Comparison of ENCODE assay signal across 9 cellular contexts in the genomic region with DNA sequence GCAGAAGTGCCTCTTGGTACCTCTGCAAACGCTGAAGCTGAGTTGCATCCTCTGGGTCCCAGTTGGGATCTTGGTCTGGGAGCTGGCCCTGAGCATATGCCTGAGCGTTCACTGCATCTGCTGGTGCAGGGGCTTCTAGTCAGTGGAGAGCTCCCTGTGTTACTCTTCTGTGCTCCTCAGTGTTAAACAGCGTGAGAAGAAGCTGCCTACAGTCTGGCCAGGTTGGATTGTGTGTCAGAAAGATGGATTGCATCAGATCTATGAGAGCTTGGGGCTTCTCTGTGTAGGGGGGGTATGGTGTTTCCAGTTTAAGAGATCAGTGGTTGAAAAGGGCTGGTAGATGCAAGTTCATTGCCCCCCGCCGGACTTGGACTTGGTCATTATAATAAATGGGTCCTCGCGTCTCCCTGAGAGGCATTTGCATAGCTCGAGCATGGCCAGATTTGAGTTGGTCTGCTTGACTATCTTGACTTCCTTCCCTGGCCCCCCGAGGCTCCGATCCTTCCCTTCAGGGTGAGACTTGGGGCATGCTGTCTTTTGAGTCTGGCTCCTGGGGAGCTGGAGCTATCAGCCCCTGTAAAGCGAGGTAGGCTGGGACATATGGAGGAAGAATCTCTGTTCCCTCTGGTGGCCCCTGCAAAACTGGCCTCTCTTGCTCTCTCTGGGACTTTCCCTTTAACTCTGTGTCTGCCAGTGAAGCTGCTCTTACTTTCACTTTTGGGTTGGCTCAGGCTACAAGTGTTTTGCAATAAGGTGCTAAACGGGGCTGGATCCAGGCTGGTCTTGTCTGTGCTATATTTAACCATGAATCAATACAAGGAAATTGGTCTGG. TPM values are rescaled to one million over a fixed set of nuclear protein-coding genes. Genes with fewer than 3 reads are reported as not detected.
DNase-seq lines count a peak whose midpoint lies in the region; ATAC-seq and TF ChIP-seq lines count a peak whose summit lies in the region.
"Had no signal": no experiment of that assay in that cellular context is flagged by ENCODE, and none has a peak within 500 bp of the region (broad histone marks: within the 10 kb centered on the region; RNA-seq: fewer than 3 reads in every experiment).

No MANE protein-coding gene starts in this region.

- H3K9me3 Mint-ChIP-seq in memory B cell, result no peaks in the 10 kb centered on the region

- H3K27me3 ChIP-seq in body of pancreas, result no peaks in the 10 kb centered on the region

- peaks cover 41% of the 10 kb centered on the region for H3K4me1 ChIP-seq in body of pancreas

- H3K9me3 ChIP-seq in body of pancreas, result no peaks in the 10 kb centered on the region

- H3K27me3 Mint-ChIP-seq in memory B cell, result no peaks in the 10 kb centered on the region

- WGBS in body of pancreas, 2 donors, result 32 to 33% methylated on average over 5 to 12 of the region's 12 CpGs

- H3K36me3 Mint-ChIP-seq in memory B cell, result no peaks in the 10 kb centered on the region

- DNase-seq in AML-193 (lab: John Stamatoyannopoulos, UW) (peak; percentile 44 to 45), OCI-M1 (lab: John Stamatoyannopoulos, UW) (peak; percentile 80), body of pancreas (peak; percentile 28 to 70 (median 41)), memory B cell (ENCODE audit: low spot score in 2 of 2) (peak in 1 of 2 donors; percentile 16), stromal cell of bone marrow (ENCODE audit: low read depth) (peak; percentile 35), Ammon's horn (ENCODE audit: low spot score) (no peak)

- peaks cover 16% of the 10 kb centered on the region for H3K4me1 Mint-ChIP-seq in memory B cell

- H3K4me3 ChIP-seq in body of pancreas, result no peak overlapping the region

- H3K36me3 ChIP-seq in body of pancreas (replicated peaks in 1 of 2; ENCODE audit: insufficient read depth in 1 of 2, low read depth in 2 of 2), result no peaks in the 10 kb centered on the region

- H3K27ac Mint-ChIP-seq in memory B cell, result peak overlapping the region; percentile 37

- ATAC-seq in GM21423 (IDR thresholded peaks at IDR 0.05; ENCODE audit: unreplicated experiment) (peak; percentile 69), body of pancreas (peak; percentile 81), memory B cell (ENCODE audit: low read depth) (peak; percentile 95), GM18517 (IDR thresholded peaks at IDR 0.05; ENCODE audit: unreplicated experiment) (no peak)

- no peak for TF ChIP-seq CTCF in body of pancreas (IDR thresholded peaks at IDR 0.05)

- intact Hi-C loops in body of pancreas (cut with DNase I), result no loop called here

- TF ChIP-seq POLR2A in body of pancreas (IDR thresholded peaks at IDR 0.05), result peak in 1 of 3 donors; percentile 28

- H3K27ac ChIP-seq in body of pancreas, result peak overlapping the region in 3 of 4 donors; percentile 45 to 78 (median 72)

- peak overlapping the region; percentile 84 for H3K4me3 Mint-ChIP-seq in memory B cell

RNA-seq across cellular contexts. Expression of gene OR10H4, which starts 52.9 kb away (rescaled TPM):
- total RNA-seq in body of pancreas, result not detected
- total RNA-seq: H1 had no signal
